Comparison of ENCODE assay signal across 1 cellular context in the genomic region with DNA sequence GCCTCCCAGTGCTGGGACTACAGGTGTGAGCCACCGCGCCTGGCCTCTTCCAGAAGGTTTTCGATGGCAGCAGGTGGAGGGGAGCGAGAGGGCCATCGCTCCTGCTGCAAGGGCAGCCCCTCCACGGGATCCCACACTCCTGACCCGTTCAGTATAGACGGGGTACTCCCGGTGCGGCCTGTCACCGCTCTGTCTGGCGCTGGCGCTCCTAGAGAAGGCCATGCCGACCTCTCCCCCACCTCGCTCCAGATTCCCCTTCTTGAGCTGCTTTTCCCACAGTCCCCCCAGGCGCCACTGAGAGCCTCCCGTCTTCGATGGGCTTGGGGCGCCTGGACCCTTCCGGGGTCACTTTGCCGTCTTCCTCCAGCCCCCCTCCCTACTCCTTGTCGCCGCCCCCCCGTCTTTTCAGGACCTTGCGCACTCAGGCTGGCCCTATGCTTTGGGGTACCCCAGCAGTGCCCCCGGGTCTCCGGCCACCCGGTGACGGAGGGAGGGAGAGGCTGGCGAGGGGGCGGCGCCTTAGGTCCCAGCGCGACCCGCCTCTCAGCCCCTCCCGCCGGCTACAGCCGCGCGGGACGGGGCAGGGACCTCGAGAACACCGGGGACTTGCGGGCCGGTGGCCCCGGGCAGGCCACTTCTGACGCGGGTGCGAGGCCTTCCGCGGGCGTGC.
TF ChIP-seq lines count a peak whose summit lies in the region.

No MANE protein-coding gene starts in this region.

TF ChIP-seq in HepG2, 621 proteins besides CTCF, POLR2A, EP300 and RAD21:
- TF ChIP-seq ELF1 (CRISPR knock-in tag; IDR thresholded peaks at IDR 0.05) (no peak), ZNF891 (CRISPR knock-in tag; IDR thresholded peaks at IDR 0.05) (no peak), PPARG (CRISPR knock-in tag; conservative IDR thresholded peaks at IDR 0.05) (no peak), ZNF839 (CRISPR knock-in tag; IDR thresholded peaks at IDR 0.05; ENCODE audit: borderline replicate concordance) (no peak), NFYB (CRISPR knock-in tag; IDR thresholded peaks at IDR 0.05) (no peak), ATF7-NPFF (CRISPR knock-in tag; IDR thresholded peaks at IDR 0.05; ENCODE audit: low read depth) (no peak), PRMT3 (CRISPR knock-in tag; IDR thresholded peaks at IDR 0.05; ENCODE audit: borderline replicate concordance, low read depth) (no peak), ZIK1 (CRISPR knock-in tag; IDR thresholded peaks at IDR 0.05; ENCODE audit: borderline replicate concordance, low read depth) (no peak)
- TF ChIP-seq, protein P1, sequence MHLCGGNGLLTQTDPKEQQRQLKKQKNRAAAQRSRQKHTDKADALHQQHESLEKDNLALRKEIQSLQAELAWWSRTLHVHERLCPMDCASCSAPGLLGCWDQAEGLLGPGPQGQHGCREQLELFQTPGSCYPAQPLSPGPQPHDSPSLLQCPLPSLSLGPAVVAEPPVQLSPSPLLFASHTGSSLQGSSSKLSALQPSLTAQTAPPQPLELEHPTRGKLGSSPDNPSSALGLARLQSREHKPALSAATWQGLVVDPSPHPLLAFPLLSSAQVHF (CRISPR knock-in tag; IDR thresholded peaks at IDR 0.05), result no peak
